In genomic region chr2:85248741-85249524, GRCh38 we compare ENCODE assay signal across 9 cellular contexts.
DNase-seq lines count a peak whose midpoint lies in the region; ATAC-seq and TF ChIP-seq lines count a peak whose summit lies in the region.
"Had no signal": no experiment of that assay in that cellular context is flagged by ENCODE, and none has a peak within 500 bp of the region (broad histone marks: within the 10 kb centered on the region; RNA-seq: fewer than 3 reads in every experiment).

No MANE protein-coding gene starts in this region.

- H3K4me3 ChIP-seq in AG10803 (ENCODE audit: low read length) (no peak overlapping the region), Panc1 (ENCODE audit: low read depth in 2 of 2, low read length in 2 of 2) (no peak overlapping the region), esophagus muscularis mucosa (no peak overlapping the region)

- POLR2A ChIA-PET in Panc1 (lab: Charles Lee), result interaction anchor here (1.5 kb wide), 1 partner anchor 8 kb away, joined by 3 read pairs; no protein-coding TSS in a partner anchor

- CTCF ChIA-PET in Panc1 (lab: Charles Lee), result no interaction called here

- peaks cover 89% of the 10 kb centered on the region for H3K4me1 Mint-ChIP-seq in nephron

- H3K27ac ChIP-seq in Panc1 (ENCODE audit: low read length), result peak overlapping the region; percentile 93
- peak overlapping the region; percentile 29 to 48 (median 45) for H3K27ac ChIP-seq in esophagus muscularis mucosa (replicated peaks in 1 of 4)

- peaks cover 4% of the 10 kb centered on the region for H3K36me3 Mint-ChIP-seq in nephron (ENCODE audit: low read depth)

- H3K27me3 ChIP-seq in Panc1 (ENCODE audit: control insufficient read depth, insufficient read depth, low read length), result no peaks in the 10 kb centered on the region
- no peaks in the 10 kb centered on the region for H3K27me3 ChIP-seq in esophagus muscularis mucosa

- intact Hi-C loops in Panc1 (cut with micrococcal nuclease; ENCODE audit: unreplicated experiment), result no loop called here
- intact Hi-C loops in esophagus muscularis mucosa (cut with DNase I), result no loop called here

- peak overlapping the region in 1 of 3 experiments; percentile 25 for H3K4me3 Mint-ChIP-seq in nephron

- H3K36me3 ChIP-seq in Panc1 (ENCODE audit: control insufficient read depth, insufficient read depth, low read length) (no peaks in the 10 kb centered on the region; the same call in 1 of the 2 replicates), esophagus muscularis mucosa (no peaks in the 10 kb centered on the region)

- H3K4me1 ChIP-seq in Panc1 (ENCODE audit: control insufficient read depth, insufficient read depth, low read length) (peaks cover 75% of the 10 kb centered on the region), esophagus muscularis mucosa (peaks cover 45 to 80% (median 57%) of the 10 kb centered on the region in 4 donors)

- H3K27me3 Mint-ChIP-seq in nephron (ENCODE audit: low read depth), result no peaks in the 10 kb centered on the region

- no peaks in the 10 kb centered on the region for H3K9me3 ChIP-seq in Panc1 (ENCODE audit: control insufficient read depth, insufficient read depth, low read depth, low read length)
- no peaks in the 10 kb centered on the region for H3K9me3 ChIP-seq in esophagus muscularis mucosa

- no peak for TF ChIP-seq CTCF in AG10803 (conservative IDR thresholded peaks at IDR 0.05; ENCODE audit: low read length)
- TF ChIP-seq CTCF in Panc1 (IDR thresholded peaks at IDR 0.05), result no peak
- TF ChIP-seq CTCF in esophagus muscularis mucosa (IDR thresholded peaks at IDR 0.05), result no peak
- no peak for TF ChIP-seq CTCF in nephron (IDR thresholded peaks at IDR 0.05; ENCODE audit: unreplicated experiment in 3 of 3)

- ATAC-seq in Panc1 (peak; percentile 89), HG03354 (IDR thresholded peaks at IDR 0.05; ENCODE audit: poor library complexity, severe bottlenecking, unreplicated experiment) (no peak)
- ATAC-seq: stimulated activated naive CD8-positive, alpha-beta T cell treated with anti-CD3 and anti-CD28 coated beads, Interleukin-15, Interleukin-2, amounts not matched to agents 100 U/mL and 50 U/mL, for 24 hours had no signal

- no peak for TF ChIP-seq POLR2A in esophagus muscularis mucosa (IDR thresholded peaks at IDR 0.05; ENCODE audit: low read depth)

- peak; percentile 97 for DNase-seq in AG10803 (ENCODE audit: low read depth)
- peak; percentile 52 for DNase-seq in Panc1 (ENCODE audit: low read depth, low spot score)
- no peak for DNase-seq in esophagus muscularis mucosa (ENCODE audit: extremely low spot score)
- DNase-seq in T-helper 2 cell, result no peak
- no peak for DNase-seq in anterior cingulate cortex (lab: John Stamatoyannopoulos, UW)
- no peak for DNase-seq in NCI-H526 treated with DMSO at 0.1 percent for 48 hours (lab: John Stamatoyannopoulos, UW)
- DNase-seq: stimulated activated naive CD8-positive, alpha-beta T cell treated with anti-CD3 and anti-CD28 coated beads, Interleukin-15, Interleukin-2, amounts not matched to agents 100 U/mL and 50 U/mL, for 24 hours had no signal

- H3K9me3 Mint-ChIP-seq in nephron, result no peaks in the 10 kb centered on the region

- no TSS peak for BruUV-seq in Panc1 (replicated peaks; lab: Mats Ljungman, UMichigan)

- WGBS in esophagus muscularis mucosa, result 52% methylated on average over 7 of the region's 7 CpGs

- in situ Hi-C loops in Panc1 (cut with HindIII; ENCODE audit: low pct_unique_long_range_greater_than_20kb, low sequenced_read_pairs), result no loop called here

- peak overlapping the region; percentile 84 to 91 (median 90) for H3K27ac Mint-ChIP-seq in nephron

- TF ChIP-seq EP300 in esophagus muscularis mucosa (IDR thresholded peaks at IDR 0.05), result no peak

Comparison
In these comparisons a context has a peak if more than half of its experiments do, and no peak if none do; other contexts are left out.
1. DNase-seq: peak in AG10803 (single experiment) and Panc1 (single experiment); none in esophagus muscularis mucosa (single experiment), T-helper 2 cell (0 of 5), anterior cingulate cortex (0 of 58) and NCI-H526 treated with DMSO at 0.1 percent for 48 hours (single experiment).